Comparison of ENCODE assay signal across 1 cellular context in genomic region chr6:42877695-42878094, GRCh38.
A peak's percentile ranks its signal among the peaks of the same experiment; 100 is the strongest.
TF ChIP-seq lines count a peak whose summit lies in the region.

No MANE protein-coding gene starts in this region.

TF ChIP-seq in liver, 16 proteins besides CTCF, POLR2A, EP300 and RAD21 (continued from another document):
- TF ChIP-seq FOXA1 (IDR thresholded peaks at IDR 0.05) = no peak
- peak; percentile 54 to 57 for TF ChIP-seq HNF4A (conservative IDR thresholded peaks at IDR 0.05)
- no peak for TF ChIP-seq TAF1 (conservative IDR thresholded peaks at IDR 0.05)
- no peak for TF ChIP-seq REST (IDR thresholded peaks at IDR 0.05)
